ENCODE assay signal across 8 cellular contexts in the genomic region with DNA sequence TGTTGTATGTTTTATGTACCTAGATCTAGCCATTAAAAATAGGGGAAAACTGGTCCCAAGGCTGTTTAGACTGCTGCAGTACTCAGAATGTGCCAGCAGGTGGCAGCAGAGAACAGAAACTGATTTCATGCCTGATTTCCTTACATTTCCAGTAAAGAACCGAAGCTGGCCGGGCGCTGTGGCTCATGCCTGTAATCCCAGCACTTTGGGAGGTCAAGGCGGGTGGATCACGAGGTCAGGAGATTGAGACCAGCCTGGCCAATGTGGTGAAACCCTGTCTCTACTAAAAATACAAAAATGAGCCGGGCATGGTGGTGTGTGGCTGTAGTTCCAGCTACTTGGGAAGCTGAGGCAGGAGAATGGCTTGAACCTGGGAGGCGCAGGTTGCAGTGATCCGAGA. TPM values are rescaled to one million over a fixed set of nuclear protein-coding genes. Genes with fewer than 3 reads are reported as not detected.
DNase-seq lines count a peak whose midpoint lies in the region; ATAC-seq, FAIRE-seq and TF ChIP-seq lines count a peak whose summit lies in the region.
"Not testable (repeated sequence)": the region's sequence is repeated elsewhere in the genome, so short reads cannot be mapped to it uniquely, and the experiment has no call there.

No MANE protein-coding gene starts in this region.

- H2AFZ ChIP-seq in keratinocyte (ENCODE audit: control insufficient read depth, low read length), result not testable (repeated sequence)

- peak; percentile 48 for ATAC-seq in GM18868 (IDR thresholded peaks at IDR 0.05; ENCODE audit: unreplicated experiment)
- ATAC-seq in HG03521 (IDR thresholded peaks at IDR 0.05; ENCODE audit: unreplicated experiment), result peak; percentile 69

- H3K4me1 ChIP-seq in keratinocyte (ENCODE audit: control insufficient read depth, extremely low read depth, insufficient read depth, low read length), result not testable (repeated sequence)

- H3K27ac ChIP-seq in AG04450 (ENCODE audit: low read depth, low read length); keratinocyte (ENCODE audit: control insufficient read depth, insufficient read depth, low read length): not testable (repeated sequence)

- POLR2A ChIA-PET in AG04450 (lab: Yijun Ruan, JAX), result interaction anchor here (0.6 to 0.9 kb wide), 3 partner anchors 10 to 93 kb away, joined by 3 to 12 read pairs (median 4); no protein-coding TSS in a partner anchor

- CTCF ChIA-PET in AG04450 (lab: Charles Lee), result interaction anchor here (0.5 to 4.8 kb wide), 99 partner anchors 10 to 1298 kb away, joined by 3 to 105 read pairs (median 6); partner anchors contain the start of genes COMMD6 and TBC1D4

- H3K4me3 ChIP-seq in AG04450 (ENCODE audit: low read depth, low read length); keratinocyte (ENCODE audit: control insufficient read depth in 2 of 3, extremely low read depth in 1 of 3, insufficient read depth in 2 of 3, low read depth in 1 of 3, low read length in 3 of 3): not testable (repeated sequence)

- H4K20me1 ChIP-seq in keratinocyte (ENCODE audit: control insufficient read depth, extremely low read depth, insufficient read depth, low read length), result not testable (repeated sequence)

- not testable (repeated sequence) for H3K79me2 ChIP-seq in keratinocyte (ENCODE audit: control insufficient read depth, insufficient read depth, low read length)

- TF ChIP-seq CTCF in AG04450 (IDR thresholded peaks at IDR 0.05; ENCODE audit: low read depth, low read length) (peak; percentile 84), keratinocyte (optimal IDR thresholded peaks at IDR 0.05 in 1 of 3, IDR thresholded peaks at IDR 0.05 in 1 of 3, conservative IDR thresholded peaks at IDR 0.05 in 1 of 3; ENCODE audit: extremely low read depth in 1 of 3, insufficient read depth in 2 of 3, low read length in 3 of 3) (peak; percentile 74 to 86 (median 83))

- peak; percentile 56 for FAIRE-seq in keratinocyte (lab: Jason Lieb, UNC)

- not testable (repeated sequence) for H3K9me1 ChIP-seq in keratinocyte (ENCODE audit: control insufficient read depth, extremely low read depth, insufficient read depth, low read length)

- H3K27me3 ChIP-seq in AG04450 (ENCODE audit: control insufficient read depth, insufficient read depth, low read length); keratinocyte (ENCODE audit: control insufficient read depth, extremely low read depth, insufficient read depth, low read length): not testable (repeated sequence)

- H3K9ac ChIP-seq in keratinocyte (ENCODE audit: control insufficient read depth, extremely low read depth, insufficient read depth, low read length), result not testable (repeated sequence)

- not testable (repeated sequence) for DNase-seq in AG04450 (ENCODE audit: low read depth, low spot score); keratinocyte (ENCODE audit: low read depth, low spot score)
- DNase-seq in NCI-H82 treated with DMSO at 0.1 percent for 48 hours (lab: John Stamatoyannopoulos, UW; ENCODE audit: unreplicated experiment), result peak; percentile 23
- peak; percentile 62 to 64 for DNase-seq in activated CD4-positive, alpha-beta T cell treated with anti-CD3 and anti-CD28 coated beads, Interleukin-2, amount 50 U/mL, for 24 hours (ENCODE audit: low read depth in 1 of 2, low spot score in 1 of 2)
- peak; percentile 60 for DNase-seq in cerebellum (ENCODE audit: low spot score)
- DNase-seq in stimulated activated CD4-positive, alpha-beta T cell treated with anti-CD3 and anti-CD28 coated beads, Interleukin-15, amount 100 ng/mL, for 1 hour (ENCODE audit: low read depth in 1 of 2, low spot score in 1 of 2), result peak; percentile 48 to 61

- H3K4me2 ChIP-seq in keratinocyte (ENCODE audit: control insufficient read depth, extremely low read depth, insufficient read depth, low read depth, low read length), result not testable (repeated sequence)

- H3K9me3 ChIP-seq in AG04450 (ENCODE audit: control insufficient read depth, insufficient read depth, low read length); keratinocyte (ENCODE audit: control insufficient read depth, low read depth, low read length): not testable (repeated sequence)

- dilution Hi-C loops in keratinocyte (cut with MboI; ENCODE audit: extremely low pct_ligation_motif_present, low sequenced_read_pairs), result not testable (repeated sequence)

- H3K36me3 ChIP-seq in keratinocyte (ENCODE audit: control insufficient read depth in 2 of 2, extremely low read depth in 1 of 2, insufficient read depth in 2 of 2, low read length in 2 of 2), result not testable (repeated sequence)

RNA-seq across cellular contexts. Expression of gene LMO7, which starts 59.8 kb away (rescaled TPM):
- polyA plus RNA-seq in AG04450 (2011; rRNA removed), result 76.9 and 92.7 TPM in 2 replicates
- 86.4 and 96.2 TPM in 2 replicates for polyA minus RNA-seq in AG04450 (2011; rRNA and poly(A)+ RNA removed)
- 28.9 TPM for total RNA-seq in cerebellum
- polyA plus RNA-seq in keratinocyte, result 3.3 to 8.9 TPM (median 8.9 TPM) in 3 replicates
- 203 TPM for polyA plus RNA-seq in keratinocyte (2011; ENCODE audit: low read depth)
- 6.4 and 6.6 TPM in 2 replicates for polyA plus RNA-seq in keratinocyte (2011; cell fraction: cytosol; rRNA removed)
- 27.5 and 27.7 TPM in 2 replicates for polyA plus RNA-seq in keratinocyte (2011; cell fraction: nucleus; rRNA removed)
- polyA plus RNA-seq in keratinocyte (2012; ENCODE audit: low replicate concordance), result 7.1 and 62.2 TPM in 2 replicates
- polyA minus RNA-seq in keratinocyte, result 8.8 to 22.5 TPM (median 14.3 TPM) in 3 replicates
- 5.2 TPM for polyA minus RNA-seq in keratinocyte (2011; cell fraction: cytosol; rRNA and poly(A)+ RNA removed)
- 27.4 and 70.0 TPM in 2 replicates for polyA minus RNA-seq in keratinocyte (2011; cell fraction: nucleus; rRNA and poly(A)+ RNA removed)
